Comparison of ENCODE assay signal across 3 cellular contexts in genomic region chr6:160233950-160234629, GRCh38. TPM values are rescaled to one million over a fixed set of nuclear protein-coding genes. Genes with fewer than 3 reads are reported as not detected.
"Had no signal": no experiment of that assay in that cellular context is flagged by ENCODE, and none has a peak within 500 bp of the region (broad histone marks: within the 10 kb centered on the region; RNA-seq: fewer than 3 reads in every experiment).

No MANE protein-coding gene starts in this region.

RNA-seq across cellular contexts. Expression of gene SLC22A2, which starts 24.5 kb away (rescaled TPM):
- total RNA-seq: HT-29, IMR-90, K562 had no signal
- polyA plus RNA-seq: IMR-90, K562 had no signal
